16 cellular contexts compared by ENCODE assay signal in genomic region chr1:6461237-6461530, GRCh38. TPM values are rescaled to one million over a fixed set of nuclear protein-coding genes. Genes with fewer than 3 reads are reported as not detected.
A peak's percentile ranks its signal among the peaks of the same experiment; 100 is the strongest.
DNase-seq lines count a peak whose midpoint lies in the region; ATAC-seq and TF ChIP-seq lines count a peak whose summit lies in the region.
"Had no signal": no experiment of that assay in that cellular context is flagged by ENCODE, and none has a peak within 500 bp of the region (broad histone marks: within the 10 kb centered on the region; RNA-seq: fewer than 3 reads in every experiment).

No MANE protein-coding gene starts in this region.

- no peak for ATAC-seq in natural killer cell
- ATAC-seq in HG02840 (IDR thresholded peaks at IDR 0.05; ENCODE audit: low FRiP score, unreplicated experiment): no peak
- no peak for ATAC-seq in HG03469 (IDR thresholded peaks at IDR 0.05; ENCODE audit: unreplicated experiment)
- ATAC-seq: A549, left lobe of liver had no signal

- no peak for TF ChIP-seq CTCF in choroid plexus epithelial cell (conservative IDR thresholded peaks at IDR 0.05; ENCODE audit: low read depth, low read length)
- no peak for TF ChIP-seq CTCF in natural killer cell (IDR thresholded peaks at IDR 0.05)

- peak overlapping the region; percentile 80 for H3K4me3 Mint-ChIP-seq in activated CD4-positive, alpha-beta T cell treated with anti-CD3 and anti-CD28 coated beads, Interleukin-2, amount 10 ng/mL, durations not matched to agents 24 days and 14 days
- H3K4me3 Mint-ChIP-seq in natural killer cell: peak overlapping the region; percentile 86
- H3K4me3 Mint-ChIP-seq: dendritic cell treated with granulocyte-macrophage colony-stimulating factor and Interleukin-4, amounts not matched to agents 40 ng/mL and 50 ng/mL, for 4 days; nephron had no signal

- H3K9me3 ChIP-seq in KOPT-K1 (ENCODE audit: insufficient read depth, low read length, poor library complexity, severe bottlenecking) (no peaks in the 10 kb centered on the region), SJCRH30 (replicated peaks) (no peaks in the 10 kb centered on the region)
- H3K9me3 ChIP-seq: A549 had no signal

- intact Hi-C loops in activated CD4-positive, alpha-beta T cell treated with anti-CD3 and anti-CD28 coated beads, Interleukin-2, amount 10 ng/mL, durations not matched to agents 24 days and 14 days (cut with micrococcal nuclease): loop anchor here (2.0 to 5.0 kb wide), 2 partner anchors 39 to 142 kb away; partner anchors contain the start of genes ESPN and KLHL21
- intact Hi-C loops in natural killer cell (cut with micrococcal nuclease): no loop called here

- H3K4me1 ChIP-seq in SJCRH30: no peaks in the 10 kb centered on the region
- H3K4me1 ChIP-seq: A549 had no signal

- peaks cover 40% of the 10 kb centered on the region for H3K36me3 Mint-ChIP-seq in activated CD4-positive, alpha-beta T cell treated with anti-CD3 and anti-CD28 coated beads, Interleukin-2, amount 10 ng/mL, durations not matched to agents 24 days and 14 days (ENCODE audit: low read depth)
- no peaks in the 10 kb centered on the region for H3K36me3 Mint-ChIP-seq in natural killer cell

- no peaks in the 10 kb centered on the region for H3K9me3 Mint-ChIP-seq in activated CD4-positive, alpha-beta T cell treated with anti-CD3 and anti-CD28 coated beads, Interleukin-2, amount 10 ng/mL, durations not matched to agents 24 days and 14 days
- H3K9me3 Mint-ChIP-seq in natural killer cell: no peaks in the 10 kb centered on the region
- H3K9me3 Mint-ChIP-seq: dendritic cell treated with granulocyte-macrophage colony-stimulating factor and Interleukin-4, amounts not matched to agents 40 ng/mL and 50 ng/mL, for 4 days; nephron had no signal

- no peak for DNase-seq in activated CD4-positive, alpha-beta T cell treated with anti-CD3 and anti-CD28 coated beads, Interleukin-2, amount 10 ng/mL, durations not matched to agents 24 days and 14 days
- no peak for DNase-seq in activated CD4-positive, alpha-beta T cell treated with anti-CD3 and anti-CD28 coated beads, Interleukin-2, amount 50 U/mL, for 1 hour
- DNase-seq in choroid plexus epithelial cell (ENCODE audit: low read depth) (no peak), natural killer cell (no peak), SJCRH30 (no peak)
- DNase-seq: GDM1, MM.1S, NCI-H2081, NCI-H774 had no signal

- H3K27ac ChIP-seq in KOPT-K1 (ENCODE audit: low read depth, low read length, poor library complexity, severe bottlenecking): peak overlapping the region; percentile 47
- H3K27ac ChIP-seq in SJCRH30: no peak overlapping the region
- H3K27ac ChIP-seq: A549 had no signal

- H3K36me3 ChIP-seq in KOPT-K1 (ENCODE audit: insufficient read depth, low read length) (no peaks in the 10 kb centered on the region; the same call in 1 of the 2 replicates), SJCRH30 (no peaks in the 10 kb centered on the region)

- peak overlapping the region; percentile 95 for H3K27ac Mint-ChIP-seq in activated CD4-positive, alpha-beta T cell treated with anti-CD3 and anti-CD28 coated beads, Interleukin-2, amount 10 ng/mL, durations not matched to agents 24 days and 14 days
- H3K27ac Mint-ChIP-seq in natural killer cell: peak overlapping the region; percentile 81 to 94
- H3K27ac Mint-ChIP-seq: dendritic cell treated with granulocyte-macrophage colony-stimulating factor and Interleukin-4, amounts not matched to agents 40 ng/mL and 50 ng/mL, for 4 days; nephron had no signal

- no peaks in the 10 kb centered on the region for H3K27me3 ChIP-seq in SJCRH30

- peaks cover 51% of the 10 kb centered on the region for H3K4me1 Mint-ChIP-seq in activated CD4-positive, alpha-beta T cell treated with anti-CD3 and anti-CD28 coated beads, Interleukin-2, amount 10 ng/mL, durations not matched to agents 24 days and 14 days
- peaks cover 19 to 35% of the 10 kb centered on the region in 2 donors for H3K4me1 Mint-ChIP-seq in natural killer cell

- H3K4me3 ChIP-seq in choroid plexus epithelial cell (ENCODE audit: low read depth, low read length) (peak overlapping the region; percentile 13), SJCRH30 (no peak overlapping the region)
- H3K4me3 ChIP-seq: A549 had no signal

- H3K27me3 Mint-ChIP-seq in activated CD4-positive, alpha-beta T cell treated with anti-CD3 and anti-CD28 coated beads, Interleukin-2, amount 10 ng/mL, durations not matched to agents 24 days and 14 days: peaks cover 12% of the 10 kb centered on the region
- peaks cover 12 to 20% of the 10 kb centered on the region in 2 donors for H3K27me3 Mint-ChIP-seq in natural killer cell (ENCODE audit: low read depth in 2 of 2)

RNA-seq across cellular contexts. Expression of gene TNFRSF25, which starts 4.8 kb away (rescaled TPM):
- 139 and 146 TPM in 2 replicates for total RNA-seq in activated CD4-positive, alpha-beta T cell treated with anti-CD3 and anti-CD28 coated beads, Interleukin-2, amount 10 ng/mL, durations not matched to agents 24 days and 14 days
- total RNA-seq in natural killer cell: 10 to 100 TPM; 14.5 to 41.5 (median 19.9) TPM
- 4.1 and 4.6 TPM in 2 replicates for total RNA-seq in SJCRH30 (2014; rRNA removed; shearing (Covaris generic))

RNA-seq across cellular contexts. Expression of gene PLEKHG5, which starts 30.3 kb away (rescaled TPM):
- total RNA-seq in activated CD4-positive, alpha-beta T cell treated with anti-CD3 and anti-CD28 coated beads, Interleukin-2, amount 10 ng/mL, durations not matched to agents 24 days and 14 days: 1.3 and 1.9 TPM in 2 replicates
- 1 to 10 TPM in 1 of 3 donors, under 1 TPM in 2; 0.16 to 1.1 (median 0.54) TPM for total RNA-seq in natural killer cell
- total RNA-seq in SJCRH30 (2014; rRNA removed; shearing (Covaris generic)): 3.7 and 5.3 TPM in 2 replicates

RNA-seq across cellular contexts. Expression of gene ESPN, which starts 36.6 kb away (rescaled TPM):
- total RNA-seq in activated CD4-positive, alpha-beta T cell treated with anti-CD3 and anti-CD28 coated beads, Interleukin-2, amount 10 ng/mL, durations not matched to agents 24 days and 14 days: 0.49 and 1.3 TPM in 2 replicates
- 1 to 10 TPM; 1.1 to 2.0 (median 1.7) TPM for total RNA-seq in natural killer cell
- 0.30 and 0.55 TPM in 2 replicates for total RNA-seq in SJCRH30 (2014; rRNA removed; shearing (Covaris generic))

RNA-seq across cellular contexts. Expression of gene HES2, which starts 41.5 kb away (rescaled TPM):
- total RNA-seq in activated CD4-positive, alpha-beta T cell treated with anti-CD3 and anti-CD28 coated beads, Interleukin-2, amount 10 ng/mL, durations not matched to agents 24 days and 14 days: 0.19 and 0.26 TPM in 2 replicates
- not detected for total RNA-seq in natural killer cell
- not detected in 2 replicates for total RNA-seq in SJCRH30 (2014; rRNA removed; shearing (Covaris generic))
